15 cellular contexts compared by ENCODE assay signal in genomic region chr19:3642987-3643386, GRCh38. TPM values are rescaled to one million over a fixed set of nuclear protein-coding genes. Genes with fewer than 3 reads are reported as not detected.
DNase-seq lines count a peak whose midpoint lies in the region; ATAC-seq and TF ChIP-seq lines count a peak whose summit lies in the region.
"Had no signal": no experiment of that assay in that cellular context is flagged by ENCODE, and none has a peak within 500 bp of the region (broad histone marks: within the 10 kb centered on the region; RNA-seq: fewer than 3 reads in every experiment).

No MANE protein-coding gene starts in this region.

- H3K27me3 Mint-ChIP-seq in H9 (ENCODE audit: low read depth) = no peaks in the 10 kb centered on the region
- no peaks in the 10 kb centered on the region for H3K27me3 Mint-ChIP-seq in natural killer cell (ENCODE audit: low read depth in 2 of 2)
- H3K27me3 Mint-ChIP-seq: activated naive CD8-positive, alpha-beta T cell treated with anti-CD3 and anti-CD28 coated beads, Interleukin-2, amount 10 ng/mL, durations not matched to agents 7 days and 5 days had no signal

- H2BK15ac ChIP-seq in H9 (ENCODE audit: low read depth, low read length) = no peak overlapping the region

- no peak overlapping the region for H2BK120ac ChIP-seq in H9 (ENCODE audit: low read depth, low read length, poor library complexity, severe bottlenecking)

- H2BK12ac ChIP-seq in H9 (ENCODE audit: insufficient read length, low read depth, low read length) = no peak overlapping the region

- no peak overlapping the region for H3T11ph ChIP-seq in H9 (ENCODE audit: low read length)

- H3K23ac ChIP-seq in H9 (ENCODE audit: insufficient read length, low read depth, low read length) = no peak overlapping the region

- H4K20me1 ChIP-seq in H9 (ENCODE audit: control insufficient read depth, insufficient read depth, insufficient read length) = no peaks in the 10 kb centered on the region

- no peaks in the 10 kb centered on the region for H3K4me1 Mint-ChIP-seq in H9
- H3K4me1 Mint-ChIP-seq in natural killer cell = no peaks in the 10 kb centered on the region
- H3K4me1 Mint-ChIP-seq: activated naive CD8-positive, alpha-beta T cell treated with anti-CD3 and anti-CD28 coated beads, Interleukin-2, amount 10 ng/mL, durations not matched to agents 7 days and 5 days had no signal

- H3K4ac ChIP-seq in H9 (ENCODE audit: low read depth, low read length) = no peak overlapping the region

- intact Hi-C loops in Right ventricle myocardium inferior (cut with DNase I) = no loop called here
- intact Hi-C loops in natural killer cell (cut with micrococcal nuclease) = no loop called here

- no peak overlapping the region for H2AK5ac ChIP-seq in H9 (ENCODE audit: insufficient read length, low read length)

- H3K4me1 ChIP-seq in H9 (ENCODE audit: insufficient read depth, low read length) = no peaks in the 10 kb centered on the region
- H3K4me1 ChIP-seq: psoas muscle, upper lobe of left lung had no signal

- no peak overlapping the region for H3K18ac ChIP-seq in H9 (ENCODE audit: insufficient read length, low read depth, low read length)

- H3K4me3 Mint-ChIP-seq in H9 (no peak overlapping the region), natural killer cell (no peak overlapping the region)
- H3K4me3 Mint-ChIP-seq: activated naive CD8-positive, alpha-beta T cell treated with anti-CD3 and anti-CD28 coated beads, Interleukin-2, amount 10 ng/mL, durations not matched to agents 7 days and 5 days had no signal

- H3K9ac ChIP-seq in H9 (ENCODE audit: extremely low read depth, insufficient read length, low read length) = no peak overlapping the region

- no peak overlapping the region for H2AFZ ChIP-seq in H9 (ENCODE audit: low read length)

- H3K27ac ChIP-seq in H9 (ENCODE audit: insufficient read length, low read depth, low read length) = no peak overlapping the region
- H3K27ac ChIP-seq: heart left ventricle, psoas muscle, upper lobe of left lung had no signal

- H3K4me2 ChIP-seq in H9 (ENCODE audit: insufficient read depth, insufficient read length, low read length) = no peak overlapping the region

- H3K9me3 ChIP-seq in H9 (ENCODE audit: control insufficient read depth, low read depth, low read length) = no peaks in the 10 kb centered on the region
- H3K9me3 ChIP-seq: heart left ventricle, psoas muscle, upper lobe of left lung had no signal

- no peak overlapping the region for H4K5ac ChIP-seq in H9 (ENCODE audit: insufficient read length, low read depth, low read length)

- H2BK20ac ChIP-seq in H9 (ENCODE audit: low read depth, low read length, poor library complexity, severe bottlenecking) = no peak overlapping the region

- WGBS in H9 (ENCODE audit: extremely low coverage, insufficient read length, low lambda C conversion rate) = no CpG with 5 or more reads among the region's 25 CpGs

- H3K27me3 ChIP-seq in H9 (ENCODE audit: insufficient read depth, low read length) = no peaks in the 10 kb centered on the region
- H3K27me3 ChIP-seq: heart left ventricle, upper lobe of left lung had no signal

- DNase-seq in COLO668 (lab: John Stamatoyannopoulos, UW; ENCODE audit: unreplicated experiment) = peak; percentile 36
- DNase-seq in H9 = peak; percentile 73
- DNase-seq in activated CD8-positive, alpha-beta memory T cell treated with anti-CD3 and anti-CD28 coated beads, Interleukin-2, amount 50 U/mL, for 48 hours = peak; percentile 67
- peak; percentile 70 for DNase-seq in islet precursor cell
- DNase-seq in AG08396 (ENCODE audit: low spot score) = no peak
- no peak for DNase-seq in SHP77 (lab: John Stamatoyannopoulos, UW)
- DNase-seq in Right ventricle myocardium inferior (ENCODE audit: missing footprints) = no peak
- no peak for DNase-seq in natural killer cell
- DNase-seq: activated naive CD8-positive, alpha-beta T cell treated with anti-CD3 and anti-CD28 coated beads, Interleukin-2, amount 10 ng/mL, durations not matched to agents 7 days and 5 days; heart left ventricle; mammary epithelial cell; psoas muscle; T-helper 9 cell had no signal

- H3K79me1 ChIP-seq in H9 (ENCODE audit: insufficient read depth, low read depth, low read length, poor library complexity, severe bottlenecking) = no peaks in the 10 kb centered on the region

- no peak for TF ChIP-seq CTCF in H9 (conservative IDR thresholded peaks at IDR 0.05)
- no peak for TF ChIP-seq CTCF in natural killer cell (IDR thresholded peaks at IDR 0.05)

- no peak overlapping the region for H4K91ac ChIP-seq in H9 (ENCODE audit: insufficient read length, low read depth, low read length)

- H3K79me2 ChIP-seq in H9 (ENCODE audit: insufficient read depth, low read length) = no peaks in the 10 kb centered on the region

- H3K27ac Mint-ChIP-seq in H9 = no peak overlapping the region; a peak in 1 of 7 replicates
- no peak overlapping the region for H3K27ac Mint-ChIP-seq in natural killer cell
- H3K27ac Mint-ChIP-seq: activated naive CD8-positive, alpha-beta T cell treated with anti-CD3 and anti-CD28 coated beads, Interleukin-2, amount 10 ng/mL, durations not matched to agents 7 days and 5 days had no signal

- H3K14ac ChIP-seq in H9 (ENCODE audit: insufficient read depth, low read length) = no peak overlapping the region; the same call in 1 of the 2 replicates

- no peaks in the 10 kb centered on the region for H3K9me3 Mint-ChIP-seq in H9
- H3K9me3 Mint-ChIP-seq in natural killer cell = no peaks in the 10 kb centered on the region
- H3K9me3 Mint-ChIP-seq: activated naive CD8-positive, alpha-beta T cell treated with anti-CD3 and anti-CD28 coated beads, Interleukin-2, amount 10 ng/mL, durations not matched to agents 7 days and 5 days had no signal

- H3K36me3 Mint-ChIP-seq in H9 (ENCODE audit: insufficient read depth in 1 of 3, low read depth in 3 of 3) (peaks cover 10 to 32% (median 30%) of the 10 kb centered on the region in 3 experiments; a peak in 6 of 7 replicates), natural killer cell (no peaks in the 10 kb centered on the region)

- no peak for ATAC-seq in Right ventricle myocardium inferior
- ATAC-seq in natural killer cell = no peak
- ATAC-seq: GM12878, psoas muscle had no signal

- no peak overlapping the region for H2BK5ac ChIP-seq in H9 (ENCODE audit: insufficient read length, low read length)

- no peak overlapping the region for H4K8ac ChIP-seq in H9 (replicated peaks; ENCODE audit: insufficient read length, low read depth, low read length)

- H3K23me2 ChIP-seq in H9 (ENCODE audit: insufficient read length, low read depth, low read length, poor library complexity, severe bottlenecking) = no peaks in the 10 kb centered on the region

- H3K56ac ChIP-seq in H9 (ENCODE audit: insufficient read length, low read depth, low read length) = no peak overlapping the region

RNA-seq across cellular contexts. Expression of gene CACTIN, which starts 16.4 kb away (rescaled TPM):
- total RNA-seq in H9 (2021) (35.9 and 37.3 TPM in 2 replicates), Right ventricle myocardium inferior (12.6 TPM), natural killer cell (10 to 100 TPM; 33.6 to 42.2 (median 40.8) TPM)

RNA-seq across cellular contexts. Expression of gene TBXA2R, which starts 36.3 kb away (rescaled TPM):
- total RNA-seq in H9 (2021) (0.63 and 0.64 TPM in 2 replicates), Right ventricle myocardium inferior (4.1 TPM), natural killer cell (1 to 10 TPM; 1.4 to 2.1 (median 2.1) TPM)
- total RNA-seq: GM12878 had no signal

RNA-seq across cellular contexts. Expression of gene PIP5K1C, which starts 57.3 kb away (rescaled TPM):
- total RNA-seq in H9 (2021) = 41.7 and 42.2 TPM in 2 replicates
- 34.7 TPM for total RNA-seq in Right ventricle myocardium inferior
- total RNA-seq in natural killer cell = 10 to 100 TPM; 35.0 to 49.2 (median 36.8) TPM

RNA-seq across cellular contexts. Expression of gene GIPC3, which starts 57.7 kb away (rescaled TPM):
- 1.6 and 1.9 TPM in 2 replicates for total RNA-seq in H9 (2021)
- 2.7 TPM for total RNA-seq in Right ventricle myocardium inferior
- under 1 TPM; 0.28 to 0.66 (median 0.56) TPM for total RNA-seq in natural killer cell
- total RNA-seq: GM12878, mammary epithelial cell had no signal

Comparison
In these comparisons a context has a peak if more than half of its experiments do, and no peak if none do; other contexts are left out.
1. DNase-seq: peak in COLO668 (single experiment), H9 (single experiment), activated CD8-positive, alpha-beta memory T cell treated with anti-CD3 and anti-CD28 coated beads, Interleukin-2, amount 50 U/mL, for 48 hours (single experiment) and islet precursor cell (single experiment); none in AG08396 (single experiment), SHP77 (0 of 2), Right ventricle myocardium inferior (single experiment) and natural killer cell (single experiment).